Comparison of ENCODE assay signal across 8 cellular contexts in the genomic region with DNA sequence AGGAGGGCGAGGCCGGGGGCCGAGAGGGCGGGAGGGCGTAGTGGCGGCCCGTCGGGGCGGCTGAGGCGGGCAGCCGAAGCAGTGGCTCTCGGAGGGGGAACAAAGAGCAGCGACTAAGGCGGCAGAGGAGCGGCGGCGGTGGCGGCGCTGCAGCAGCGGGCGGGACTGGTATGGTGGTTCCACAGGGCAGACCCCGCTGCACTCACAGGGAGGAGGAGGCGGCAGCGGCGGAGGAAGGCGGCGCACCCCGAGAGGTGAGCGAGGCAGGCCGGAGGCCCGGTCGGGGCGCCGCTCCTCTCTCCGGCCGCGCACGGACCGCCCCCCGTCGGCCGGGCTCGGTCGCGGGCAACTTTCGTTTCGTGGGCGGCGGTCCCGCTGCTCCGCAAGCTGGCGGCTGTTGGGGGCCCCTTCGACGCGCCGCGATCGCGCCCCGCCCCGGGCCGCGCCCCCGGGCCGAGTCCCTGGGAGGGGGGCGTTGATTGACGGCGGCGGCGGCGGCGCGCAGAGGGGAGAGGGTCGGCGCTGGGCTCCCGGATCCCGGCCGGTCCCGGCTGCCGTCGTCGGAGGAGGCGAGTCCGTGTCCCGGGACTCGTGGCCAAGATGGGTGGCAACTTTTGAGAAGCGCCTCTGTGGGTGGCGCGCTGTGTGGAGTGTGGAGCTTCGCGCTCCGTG. TPM values are rescaled to one million over a fixed set of nuclear protein-coding genes. Genes with fewer than 3 reads are reported as not detected.
DNase-seq lines count a peak whose midpoint lies in the region; ATAC-seq, FAIRE-seq and TF ChIP-seq lines count a peak whose summit lies in the region.

No MANE protein-coding gene starts in this region.

- no peaks in the 10 kb centered on the region for H3K9me2 ChIP-seq in GM23248 (ENCODE audit: insufficient read depth)

- intact Hi-C loops in stomach (cut with DNase I; ENCODE audit: low total_unique reads) = no loop called here

- FAIRE-seq in D721Med (lab: Jason Lieb, UNC) = no peak

- peaks cover 45% of the 10 kb centered on the region for H3K4me1 Mint-ChIP-seq in activated T-cell treated with anti-CD3 and anti-CD28 coated beads, Interleukin-2, amount 50 U/mL, for 72 hours (ENCODE audit: low read depth)
- peaks cover 28 to 29% of the 10 kb centered on the region in 2 donors for H3K4me1 Mint-ChIP-seq in natural killer cell treated with Interleukin-12 subunit alpha and Interleukin-12 subunit beta and Interleukin-15 and Interleukin-18, amount 100 ng/mL, for 72 hours (ENCODE audit: low read depth in 2 of 2)

- no peaks in the 10 kb centered on the region for H4K20me1 ChIP-seq in GM23248 (ENCODE audit: insufficient read depth)

- H3K27ac ChIP-seq in GM23248 = peak overlapping the region; percentile 72
- H3K27ac ChIP-seq in stomach = peak overlapping the region; percentile 92 to 98 (median 94)

- peaks cover 0 to 1% of the 10 kb centered on the region in 2 donors for H3K9me3 Mint-ChIP-seq in activated T-cell treated with anti-CD3 and anti-CD28 coated beads, Interleukin-2, amount 50 U/mL, for 72 hours
- H3K9me3 Mint-ChIP-seq in natural killer cell treated with Interleukin-12 subunit alpha and Interleukin-12 subunit beta and Interleukin-15 and Interleukin-18, amount 100 ng/mL, for 72 hours = no peaks in the 10 kb centered on the region

- peak overlapping the region; percentile 81 for H3K27ac Mint-ChIP-seq in activated T-cell treated with anti-CD3 and anti-CD28 coated beads, Interleukin-2, amount 50 U/mL, for 72 hours
- H3K27ac Mint-ChIP-seq in natural killer cell treated with Interleukin-12 subunit alpha and Interleukin-12 subunit beta and Interleukin-15 and Interleukin-18, amount 100 ng/mL, for 72 hours = peak overlapping the region; percentile 56 to 86

- peak; percentile 52 to 53 for ATAC-seq in activated T-cell treated with anti-CD3 and anti-CD28 coated beads, Interleukin-2, amount 50 U/mL, for 72 hours (replicated peaks in 1 of 2)
- ATAC-seq in natural killer cell treated with Interleukin-12 subunit alpha and Interleukin-12 subunit beta and Interleukin-15 and Interleukin-18, amount 100 ng/mL, for 72 hours = peak; percentile 55 to 57

- peak overlapping the region; percentile 90 for H3K4me2 ChIP-seq in GM23248 (ENCODE audit: unreplicated experiment)

- H3K27me3 ChIP-seq in GM23248 (replicated peaks; ENCODE audit: insufficient read depth) (no peaks in the 10 kb centered on the region), stomach (no peaks in the 10 kb centered on the region)

- 1% methylated on average over 41 to 49 of the region's 92 CpGs for WGBS in GM23248 (ENCODE audit: low coverage in 1 of 2, low lambda C conversion rate in 2 of 2, missing lambda C conversion rate in 2 of 2), 2 experiments
- 0 to 1% (median 0%) methylated on average over 8 to 92 of the region's 92 CpGs for WGBS in stomach, 5 donors

- H2AFZ ChIP-seq in GM23248 = peak overlapping the region; percentile 61

- H3K4me1 ChIP-seq in GM23248 (ENCODE audit: insufficient read depth) (peaks cover 7% of the 10 kb centered on the region; the same call in 1 of the 2 replicates), stomach (peaks cover 15 to 55% (median 39%) of the 10 kb centered on the region in 4 donors)

- peaks cover 49% of the 10 kb centered on the region for H3K79me2 ChIP-seq in GM23248 (ENCODE audit: insufficient read depth)

- peak; percentile 75 for DNase-seq in GM23248
- DNase-seq in LoVo (ENCODE audit: low spot score) = peak; percentile 18
- DNase-seq in activated T-cell treated with anti-CD3 and anti-CD28 coated beads, Interleukin-2, amount 50 U/mL, for 72 hours = peak; percentile 60 to 65
- DNase-seq in fibroblast of mammary gland (ENCODE audit: low read depth) = no peak
- DNase-seq in natural killer cell treated with Interleukin-12 subunit alpha and Interleukin-12 subunit beta and Interleukin-15 and Interleukin-18, amount 100 ng/mL, for 72 hours (ENCODE audit: low spot score) = peak; percentile 65
- DNase-seq in stomach = peak; percentile 50
- DNase-seq in D721Med (ENCODE audit: insufficient read length, low spot score) = no peak

- TF ChIP-seq POLR2A in stomach (IDR thresholded peaks at IDR 0.05) = no peak

- peak overlapping the region; percentile 89 to 93 for H3K4me3 Mint-ChIP-seq in activated T-cell treated with anti-CD3 and anti-CD28 coated beads, Interleukin-2, amount 50 U/mL, for 72 hours
- peak overlapping the region; percentile 83 for H3K4me3 Mint-ChIP-seq in natural killer cell treated with Interleukin-12 subunit alpha and Interleukin-12 subunit beta and Interleukin-15 and Interleukin-18, amount 100 ng/mL, for 72 hours

- peak overlapping the region; percentile 88 for H3K9ac ChIP-seq in GM23248

- in situ Hi-C loops in GM23248 (cut with MboI) = no loop called here

- no peaks in the 10 kb centered on the region for H3K36me3 ChIP-seq in GM23248 (ENCODE audit: low read depth)
- no peaks in the 10 kb centered on the region for H3K36me3 ChIP-seq in stomach

- H3K9me3 ChIP-seq in GM23248 (ENCODE audit: low read depth) = no peaks in the 10 kb centered on the region
- no peaks in the 10 kb centered on the region for H3K9me3 ChIP-seq in stomach

- H3K4me3 ChIP-seq in GM12875 (ENCODE audit: low read depth, low read length) (peak overlapping the region; percentile 75), GM23248 (peak overlapping the region; percentile 78), fibroblast of mammary gland (ENCODE audit: control insufficient read depth, low read depth, low read length) (peak overlapping the region; percentile 73), stomach (peak overlapping the region; percentile 80 to 100 (median 92))

- TF ChIP-seq EP300 in stomach (IDR thresholded peaks at IDR 0.05) = no peak

- no peaks in the 10 kb centered on the region for H3F3A ChIP-seq in GM23248 (ENCODE audit: insufficient read depth)

- H3K27me3 Mint-ChIP-seq in activated T-cell treated with anti-CD3 and anti-CD28 coated beads, Interleukin-2, amount 50 U/mL, for 72 hours (ENCODE audit: low read depth) = no peaks in the 10 kb centered on the region
- H3K27me3 Mint-ChIP-seq in natural killer cell treated with Interleukin-12 subunit alpha and Interleukin-12 subunit beta and Interleukin-15 and Interleukin-18, amount 100 ng/mL, for 72 hours = no peaks in the 10 kb centered on the region

- H3K36me3 Mint-ChIP-seq in activated T-cell treated with anti-CD3 and anti-CD28 coated beads, Interleukin-2, amount 50 U/mL, for 72 hours (ENCODE audit: insufficient read depth in 2 of 2) = peaks cover 2 to 5% of the 10 kb centered on the region in 2 donors
- no peaks in the 10 kb centered on the region for H3K36me3 Mint-ChIP-seq in natural killer cell treated with Interleukin-12 subunit alpha and Interleukin-12 subunit beta and Interleukin-15 and Interleukin-18, amount 100 ng/mL, for 72 hours

- TF ChIP-seq CTCF in GM12875 (IDR thresholded peaks at IDR 0.05; ENCODE audit: borderline replicate concordance, insufficient read depth, low read depth, low read length) (no peak), fibroblast of mammary gland (conservative IDR thresholded peaks at IDR 0.05; ENCODE audit: control insufficient read depth, insufficient read depth, low read depth, low read length) (no peak), stomach (IDR thresholded peaks at IDR 0.05) (no peak), D721Med (IDR thresholded peaks at IDR 0.05; ENCODE audit: insufficient read depth, missing control alignments) (no peak)

RNA-seq across cellular contexts. Expression of a gene that starts 0.5 kb away (rescaled TPM):
- 7.7 and 7.8 TPM in 2 replicates for total RNA-seq in GM23248 (2014; rRNA removed; shearing (Covaris generic))
- 5.3 and 5.4 TPM in 2 replicates for polyA plus RNA-seq in GM23248 (2016; fragmentation: Nextera tagmentation; extraction: Ambion mirVana)
- total RNA-seq in activated T-cell treated with anti-CD3 and anti-CD28 coated beads, Interleukin-2, amount 50 U/mL, for 72 hours = 10 to 100 TPM; 34.0 to 34.3 TPM
- total RNA-seq in natural killer cell treated with Interleukin-12 subunit alpha and Interleukin-12 subunit beta and Interleukin-15 and Interleukin-18, amount 100 ng/mL, for 72 hours = 10 to 100 TPM; 32.8 to 38.5 TPM
- 10 to 100 TPM; 11.6 to 38.2 (median 16.2) TPM for total RNA-seq in stomach
- polyA plus RNA-seq in stomach = 1 to 10 TPM; 4.7 to 8.5 (median 7.3) TPM

Comparison
In these comparisons a context has a peak if more than half of its experiments do, and no peak if none do; other contexts are left out.
1. DNase-seq: peak in GM23248 (single experiment), LoVo (single experiment), activated T-cell treated with anti-CD3 and anti-CD28 coated beads, Interleukin-2, amount 50 U/mL, for 72 hours (2 of 2), natural killer cell treated with Interleukin-12 subunit alpha and Interleukin-12 subunit beta and Interleukin-15 and Interleukin-18, amount 100 ng/mL, for 72 hours (single experiment) and stomach (single experiment); none in fibroblast of mammary gland (single experiment) and D721Med (single experiment).
2. Peak in every context shown above with its lines, with median percentiles within 50 percentile points of each other: H3K4me3 ChIP-seq.